ENCODE assay signal across 17 cellular contexts in the genomic region with DNA sequence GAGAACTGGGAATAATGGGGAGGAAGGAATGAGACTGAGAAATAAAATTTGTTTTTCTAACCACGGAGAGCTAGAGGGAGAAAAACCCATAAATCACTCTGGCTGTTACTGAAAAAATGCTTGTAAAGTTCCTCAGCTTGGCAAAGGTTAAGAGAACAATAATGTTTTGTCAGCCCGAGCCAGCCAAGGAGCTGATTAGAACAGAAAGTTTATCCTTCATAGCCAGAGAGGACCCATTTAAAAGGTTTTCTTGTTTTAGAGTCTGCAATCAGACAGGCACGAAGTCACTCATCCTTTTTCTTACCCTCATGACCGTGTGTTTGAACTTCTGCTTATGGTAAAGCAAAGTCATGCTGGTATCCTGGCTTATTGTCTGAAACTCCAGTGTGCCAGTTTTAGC. TPM values are rescaled to one million over a fixed set of nuclear protein-coding genes. Genes with fewer than 3 reads are reported as not detected.
A peak's percentile ranks its signal among the peaks of the same experiment; 100 is the strongest.
DNase-seq lines count a peak whose midpoint lies in the region; ATAC-seq, FAIRE-seq and TF ChIP-seq lines count a peak whose summit lies in the region.
"Had no signal": no experiment of that assay in that cellular context is flagged by ENCODE, and none has a peak within 500 bp of the region (broad histone marks: within the 10 kb centered on the region; RNA-seq: fewer than 3 reads in every experiment).

No MANE protein-coding gene starts in this region.

- H3K27me3 ChIP-seq in astrocyte (ENCODE audit: insufficient read depth, low read length), result no peaks in the 10 kb centered on the region
- no peaks in the 10 kb centered on the region for H3K27me3 ChIP-seq in neural progenitor cell
- no peaks in the 10 kb centered on the region for H3K27me3 ChIP-seq in gastroesophageal sphincter
- H3K27me3 ChIP-seq: tibial nerve had no signal

- no peak for TF ChIP-seq POLR2A in gastroesophageal sphincter (IDR thresholded peaks at IDR 0.05)

- H3K4me1 ChIP-seq in astrocyte (ENCODE audit: insufficient read depth, low read length) (no peaks in the 10 kb centered on the region), neural progenitor cell (no peaks in the 10 kb centered on the region), gastroesophageal sphincter (peaks cover 0 to 10% (median 0%) of the 10 kb centered on the region in 3 donors)
- H3K4me1 ChIP-seq: tibial nerve had no signal

- H3K4me3 ChIP-seq in AG09309 (ENCODE audit: control insufficient read depth, low read depth, low read length) (no peak overlapping the region), astrocyte (ENCODE audit: insufficient read depth, low read depth, low read length) (no peak overlapping the region), neural progenitor cell (no peak overlapping the region), gastroesophageal sphincter (no peak overlapping the region)
- H3K4me3 ChIP-seq: tibial nerve had no signal

- no peak for ATAC-seq in gastroesophageal sphincter
- no peak for ATAC-seq in stimulated activated memory B cell treated with anti-CD40 and anti-IgM and Interleukin-4, amounts not matched to agents 10 μg/mL and 1 μg/mL and 100 μg/mL, for 72 hours
- ATAC-seq: activated CD4-positive, CD25-positive, alpha-beta regulatory T cell treated with anti-CD3 and anti-CD28 coated beads, Interleukin-2, amount 50 U/mL, for 24 hours had no signal

- H3K4me3 Mint-ChIP-seq in astrocyte (ENCODE audit: unreplicated experiment) (no peak overlapping the region), neural progenitor cell (no peak overlapping the region)
- no peak overlapping the region for H3K4me3 Mint-ChIP-seq in stimulated activated memory B cell treated with anti-CD40 and anti-IgM and Interleukin-4, amounts not matched to agents 10 μg/mL and 1 μg/mL and 100 μg/mL, for 72 hours
- H3K4me3 Mint-ChIP-seq: activated naive CD8-positive, alpha-beta T cell treated with anti-CD3 and anti-CD28 coated beads, Interleukin-2, amount 10 ng/mL, durations not matched to agents 7 days and 5 days had no signal

- H3K9ac ChIP-seq in astrocyte (ENCODE audit: low read length) (no peak overlapping the region), neural progenitor cell (no peak overlapping the region)

- H3K27ac Mint-ChIP-seq in astrocyte (ENCODE audit: unreplicated experiment) (no peak overlapping the region), neural progenitor cell (no peak overlapping the region)
- no peak overlapping the region for H3K27ac Mint-ChIP-seq in stimulated activated memory B cell treated with anti-CD40 and anti-IgM and Interleukin-4, amounts not matched to agents 10 μg/mL and 1 μg/mL and 100 μg/mL, for 72 hours
- H3K27ac Mint-ChIP-seq: activated naive CD8-positive, alpha-beta T cell treated with anti-CD3 and anti-CD28 coated beads, Interleukin-2, amount 10 ng/mL, durations not matched to agents 7 days and 5 days had no signal

- H3K27ac ChIP-seq in astrocyte (ENCODE audit: low read depth, low read length) (no peak overlapping the region), neural progenitor cell (no peak overlapping the region), gastroesophageal sphincter (no peak overlapping the region)
- H3K27ac ChIP-seq: tibial nerve had no signal

- H3K36me3 ChIP-seq in astrocyte (ENCODE audit: insufficient read depth, low read length) (no peaks in the 10 kb centered on the region), neural progenitor cell (no peaks in the 10 kb centered on the region), gastroesophageal sphincter (no peaks in the 10 kb centered on the region)
- H3K36me3 ChIP-seq: tibial nerve had no signal

- H3K36me3 Mint-ChIP-seq in astrocyte (ENCODE audit: low read depth, unreplicated experiment) (no peaks in the 10 kb centered on the region), neural progenitor cell (no peaks in the 10 kb centered on the region)
- H3K36me3 Mint-ChIP-seq in stimulated activated memory B cell treated with anti-CD40 and anti-IgM and Interleukin-4, amounts not matched to agents 10 μg/mL and 1 μg/mL and 100 μg/mL, for 72 hours, result no peaks in the 10 kb centered on the region
- H3K36me3 Mint-ChIP-seq: activated naive CD8-positive, alpha-beta T cell treated with anti-CD3 and anti-CD28 coated beads, Interleukin-2, amount 10 ng/mL, durations not matched to agents 7 days and 5 days had no signal

- H3K79me2 ChIP-seq in astrocyte (ENCODE audit: insufficient read depth, low read length) (no peaks in the 10 kb centered on the region), neural progenitor cell (ENCODE audit: low read depth) (no peaks in the 10 kb centered on the region)

- peaks cover 6% of the 10 kb centered on the region for H3K9me3 Mint-ChIP-seq in astrocyte (ENCODE audit: unreplicated experiment)
- H3K9me3 Mint-ChIP-seq in neural progenitor cell, result peaks cover under 1% of the 10 kb centered on the region
- peaks cover 7% of the 10 kb centered on the region for H3K9me3 Mint-ChIP-seq in stimulated activated memory B cell treated with anti-CD40 and anti-IgM and Interleukin-4, amounts not matched to agents 10 μg/mL and 1 μg/mL and 100 μg/mL, for 72 hours
- H3K9me3 Mint-ChIP-seq: activated naive CD8-positive, alpha-beta T cell treated with anti-CD3 and anti-CD28 coated beads, Interleukin-2, amount 10 ng/mL, durations not matched to agents 7 days and 5 days had no signal

- H3K4me2 ChIP-seq in astrocyte (ENCODE audit: low read length) (no peak overlapping the region), neural progenitor cell (no peak overlapping the region)

- H2AFZ ChIP-seq in astrocyte (ENCODE audit: low read depth, low read length) (no peak overlapping the region), neural progenitor cell (replicated peaks) (no peak overlapping the region)

- H3K9me3 ChIP-seq in astrocyte (ENCODE audit: insufficient read depth, low read depth, low read length) (no peaks in the 10 kb centered on the region), neural progenitor cell (ENCODE audit: low read depth) (no peaks in the 10 kb centered on the region), gastroesophageal sphincter (no peaks in the 10 kb centered on the region)

- DNase-seq in AG09309 (ENCODE audit: low read depth) (peak; percentile 38), HT-29 (ENCODE audit: low spot score) (peak; percentile 93), astrocyte (ENCODE audit: low read depth) (peak; percentile 66), neural progenitor cell (ENCODE audit: low spot score) (peak; percentile 3), GM19239 (ENCODE audit: insufficient read length, low spot score) (no peak), T-helper 1 cell (no peak)
- DNase-seq: activated CD8-positive, alpha-beta memory T cell treated with anti-CD3 and anti-CD28 coated beads, Interleukin-2, amount 50 U/mL, for 48 hours; activated naive CD8-positive, alpha-beta T cell treated with anti-CD3 and anti-CD28 coated beads, Interleukin-2, amount 10 ng/mL, durations not matched to agents 7 days and 5 days; cortex of kidney; KBM-7; mesenchymal stem cell; SW 1271 had no signal

- 0 to 7% methylated on average over 3 to 4 of the region's 4 CpGs for WGBS in gastroesophageal sphincter (ENCODE audit: low coverage in 1 of 2), 2 donors

- H3K4me1 Mint-ChIP-seq in astrocyte (ENCODE audit: low read depth, unreplicated experiment) (peaks cover 3% of the 10 kb centered on the region), neural progenitor cell (no peaks in the 10 kb centered on the region)
- H3K4me1 Mint-ChIP-seq in stimulated activated memory B cell treated with anti-CD40 and anti-IgM and Interleukin-4, amounts not matched to agents 10 μg/mL and 1 μg/mL and 100 μg/mL, for 72 hours, result no peaks in the 10 kb centered on the region
- H3K4me1 Mint-ChIP-seq: activated naive CD8-positive, alpha-beta T cell treated with anti-CD3 and anti-CD28 coated beads, Interleukin-2, amount 10 ng/mL, durations not matched to agents 7 days and 5 days had no signal

- no peaks in the 10 kb centered on the region for H3F3A ChIP-seq in neural progenitor cell (ENCODE audit: low read depth)

- no peaks in the 10 kb centered on the region for H3K27me3 Mint-ChIP-seq in astrocyte (ENCODE audit: low read depth, unreplicated experiment)
- no peaks in the 10 kb centered on the region for H3K27me3 Mint-ChIP-seq in neural progenitor cell (ENCODE audit: insufficient read depth, low read depth)
- no peaks in the 10 kb centered on the region for H3K27me3 Mint-ChIP-seq in stimulated activated memory B cell treated with anti-CD40 and anti-IgM and Interleukin-4, amounts not matched to agents 10 μg/mL and 1 μg/mL and 100 μg/mL, for 72 hours

- no peak for TF ChIP-seq CTCF in AG09309 (IDR thresholded peaks at IDR 0.05; ENCODE audit: control insufficient read depth, insufficient read depth, low read depth, low read length, missing control alignments)
- TF ChIP-seq CTCF in astrocyte (IDR thresholded peaks at IDR 0.05; ENCODE audit: insufficient read depth, low read depth, low read length), result no peak
- no peak for TF ChIP-seq CTCF in neural progenitor cell (IDR thresholded peaks at IDR 0.05)
- no peak for TF ChIP-seq CTCF in gastroesophageal sphincter (IDR thresholded peaks at IDR 0.05)

- no peak for FAIRE-seq in astrocyte (lab: Jason Lieb, UNC)
- FAIRE-seq in GM19239 (lab: Jason Lieb, UNC), result no peak

- H4K20me1 ChIP-seq in astrocyte (ENCODE audit: insufficient read depth, low read length) (no peaks in the 10 kb centered on the region), neural progenitor cell (ENCODE audit: low read depth) (no peaks in the 10 kb centered on the region)

- TF ChIP-seq EP300 in gastroesophageal sphincter (IDR thresholded peaks at IDR 0.05), result no peak

RNA-seq across cellular contexts. Expression of a gene that starts 13.7 kb away (rescaled TPM):
- not detected in 2 replicates for total RNA-seq in HT-29 (2014; rRNA removed; shearing (Covaris generic))
- 1.6 and 2.1 TPM in 2 replicates for total RNA-seq in astrocyte
- 2.3 and 4.8 TPM in 2 replicates for total RNA-seq in neural progenitor cell (ENCODE audit: low replicate concordance)
- 1 to 10 TPM in 1 of 4 donors, under 1 TPM in 3; 0.15 to 2.0 (median 0.63) TPM for total RNA-seq in gastroesophageal sphincter
- total RNA-seq: activated naive CD8-positive, alpha-beta T cell treated with anti-CD3 and anti-CD28 coated beads, Interleukin-2, amount 10 ng/mL, durations not matched to agents 7 days and 5 days; osteocyte had no signal

Comparison
In these comparisons a context has a peak if more than half of its experiments do, and no peak if none do; other contexts are left out.
1. DNase-seq: peak in AG09309 (single experiment), HT-29 (single experiment), astrocyte (single experiment) and neural progenitor cell (single experiment); none in GM19239 (single experiment) and T-helper 1 cell (0 of 5).